ENCODE assay signal across 28 cellular contexts in genomic region chr3:52882377-52882776, GRCh38. TPM values are rescaled to one million over a fixed set of nuclear protein-coding genes. Genes with fewer than 3 reads are reported as not detected.
"Had no signal": no experiment of that assay in that cellular context is flagged by ENCODE, and none has a peak within 500 bp of the region (broad histone marks: within the 10 kb centered on the region; RNA-seq: fewer than 3 reads in every experiment).

No MANE protein-coding gene starts in this region.

- H3K9me3 ChIP-seq: esophagus squamous epithelium, heart right ventricle, ovary, psoas muscle, thoracic aorta, transverse colon, vagina had no signal

- H3K4me3 ChIP-seq: esophagus squamous epithelium, heart right ventricle, lung, ovary, psoas muscle, thoracic aorta, transverse colon, vagina had no signal

- ATAC-seq: effector memory CD8-positive, alpha-beta T cell; heart right ventricle; natural killer cell; right cardiac atrium; stimulated activated naive B cell treated with anti-CD40 and anti-IgM and Interleukin-4, amounts not matched to agents 10 μg/mL and 1 μg/mL and 100 μg/mL, for 72 hours had no signal

- H3K27me3 Mint-ChIP-seq: effector memory CD8-positive, alpha-beta T cell; memory B cell; stimulated activated naive B cell treated with anti-CD40 and anti-IgM and Interleukin-4, amounts not matched to agents 10 μg/mL and 1 μg/mL and 100 μg/mL, for 72 hours; stimulated activated naive CD8-positive, alpha-beta T cell treated with anti-CD3 and anti-CD28 coated beads, Interleukin-15, Interleukin-2, amounts not matched to agents 100 ng/mL and 50 ng/mL, for 24 hours had no signal

- DNase-seq: cortex of kidney; effector memory CD8-positive, alpha-beta T cell; erythroblast; esophagus squamous epithelium; foreskin melanocyte; glutamatergic neuron; heart right ventricle; hippocampal formation; kidney glomerular epithelial cell; natural killer cell; occipital lobe; ovary; posterior cingulate gyrus; psoas muscle; right cardiac atrium; small intestine; stimulated activated CD4-positive, alpha-beta T cell treated with anti-CD3 and anti-CD28 coated beads, Interleukin-15, amount 100 ng/mL, for 24 hours; stimulated activated CD4-positive, alpha-beta T cell treated with anti-CD3 and anti-CD28 coated beads, Interleukin-2, amount 100 ng/mL, for 48 hours; stimulated activated naive B cell treated with anti-CD40 and anti-IgM and Interleukin-4, amounts not matched to agents 10 μg/mL and 1 μg/mL and 100 μg/mL, for 72 hours; transverse colon had no signal

- H3K9me3 Mint-ChIP-seq: effector memory CD8-positive, alpha-beta T cell; memory B cell; natural killer cell had no signal

- H3K4me3 Mint-ChIP-seq: effector memory CD8-positive, alpha-beta T cell; memory B cell; natural killer cell; stimulated activated naive B cell treated with anti-CD40 and anti-IgM and Interleukin-4, amounts not matched to agents 10 μg/mL and 1 μg/mL and 100 μg/mL, for 72 hours; stimulated activated naive CD8-positive, alpha-beta T cell treated with anti-CD3 and anti-CD28 coated beads, Interleukin-15, Interleukin-2, amounts not matched to agents 100 ng/mL and 50 ng/mL, for 24 hours had no signal

- H3K27ac Mint-ChIP-seq: memory B cell; stimulated activated naive B cell treated with anti-CD40 and anti-IgM and Interleukin-4, amounts not matched to agents 10 μg/mL and 1 μg/mL and 100 μg/mL, for 72 hours; stimulated activated naive CD8-positive, alpha-beta T cell treated with anti-CD3 and anti-CD28 coated beads, Interleukin-15, Interleukin-2, amounts not matched to agents 100 ng/mL and 50 ng/mL, for 24 hours had no signal

- H3K27me3 ChIP-seq: esophagus squamous epithelium, heart right ventricle, ovary, transverse colon, vagina had no signal

- H3K4me1 ChIP-seq: transverse colon had no signal

- H3K36me3 ChIP-seq: ovary, transverse colon, vagina had no signal

- H3K27ac ChIP-seq: esophagus squamous epithelium, heart right ventricle, ovary, psoas muscle, thoracic aorta, transverse colon, vagina had no signal

RNA-seq across cellular contexts. Expression of gene MUSTN1, which starts 47.6 kb away (rescaled TPM):
- total RNA-seq: dermis microvascular lymphatic vessel endothelial cell, occipital lobe, renal cortical epithelial cell had no signal
- polyA plus RNA-seq: neural cell had no signal
